Comparison of ENCODE assay signal across 8 cellular contexts in genomic region chr18:11946756-11947155, GRCh38. TPM values are rescaled to one million over a fixed set of nuclear protein-coding genes. Genes with fewer than 3 reads are reported as not detected.
DNase-seq lines count a peak whose midpoint lies in the region; ATAC-seq and TF ChIP-seq lines count a peak whose summit lies in the region.

No MANE protein-coding gene starts in this region.

- no peak for ATAC-seq in naive thymus-derived CD8-positive, alpha-beta T cell

- POLR2A ChIA-PET in naive thymus-derived CD8-positive, alpha-beta T cell (lab: Charles Lee): interaction anchor here (2.9 kb wide), 1 partner anchor 35 kb away, joined by 15 read pairs; the partner anchor contains the start of gene IMPA2
- POLR2A ChIA-PET in A673 (lab: Charles Lee; ENCODE audit: low non-redundant PET): no interaction called here

- H3K36me3 ChIP-seq in ES-I3 (ENCODE audit: insufficient read depth, low read length) (no peaks in the 10 kb centered on the region), ectodermal cell (ENCODE audit: control insufficient read depth, insufficient read depth, low read length) (no peaks in the 10 kb centered on the region), A673 (ENCODE audit: insufficient read depth, low read length, poor library complexity, severe bottlenecking) (no peaks in the 10 kb centered on the region)

- H3K4me3 ChIP-seq in ectodermal cell (ENCODE audit: insufficient read depth, low read depth, low read length) (peak overlapping the region; percentile 48), A673 (ENCODE audit: low read depth, low read length, poor library complexity, severe bottlenecking) (no peak overlapping the region)

- H3K4me3 Mint-ChIP-seq in naive thymus-derived CD8-positive, alpha-beta T cell: peak overlapping the region; percentile 83 to 93 (median 87)

- peaks cover 20% of the 10 kb centered on the region for H3K4me1 ChIP-seq in ES-I3 (ENCODE audit: insufficient read depth, low read length)
- peaks cover 38% of the 10 kb centered on the region for H3K4me1 ChIP-seq in ectodermal cell (ENCODE audit: control insufficient read depth, insufficient read depth, low read length)
- no peaks in the 10 kb centered on the region for H3K4me1 ChIP-seq in A673 (ENCODE audit: insufficient read depth, low read length, poor library complexity, severe bottlenecking)

- no peaks in the 10 kb centered on the region for H3K36me3 Mint-ChIP-seq in naive thymus-derived CD8-positive, alpha-beta T cell

- H3K27me3 ChIP-seq in ectodermal cell (ENCODE audit: control insufficient read depth, insufficient read depth, low read length, poor library complexity, severe bottlenecking) (no peaks in the 10 kb centered on the region), A673 (replicated peaks; ENCODE audit: insufficient read depth, low read depth, low read length, poor library complexity) (no peaks in the 10 kb centered on the region)

- CTCF ChIA-PET in A673 (lab: Charles Lee): no interaction called here

- peak overlapping the region; percentile 82 for H3K27ac ChIP-seq in ectodermal cell (ENCODE audit: insufficient read depth, low read depth, low read length, poor library complexity, severe bottlenecking)
- no peak overlapping the region for H3K27ac ChIP-seq in A673 (ENCODE audit: low read depth, low read length, poor library complexity, severe bottlenecking)

- WGBS in ectodermal cell, 2 experiments: 37 to 40% methylated on average over 2 of the region's 3 CpGs

- H3K9me3 ChIP-seq in ES-I3 (ENCODE audit: control insufficient read depth, insufficient read depth, low read length) (no peaks in the 10 kb centered on the region), ectodermal cell (ENCODE audit: control insufficient read depth, low read length) (no peaks in the 10 kb centered on the region), A673 (ENCODE audit: low read depth, low read length, poor library complexity, severe bottlenecking) (no peaks in the 10 kb centered on the region)

- peaks cover 0 to 3% (median 0%) of the 10 kb centered on the region in 5 donors for H3K27me3 Mint-ChIP-seq in naive thymus-derived CD8-positive, alpha-beta T cell

- no TSS peak for BruUV-seq in A673 (replicated peaks; lab: Mats Ljungman, UMichigan)

- peak overlapping the region in 8 of 10 donors; percentile 11 to 95 (median 47) for H3K27ac Mint-ChIP-seq in naive thymus-derived CD8-positive, alpha-beta T cell

- DNase-seq in MV-4-11 (lab: John Stamatoyannopoulos, UW) (peak; percentile 45), NCI-H1436 (lab: John Stamatoyannopoulos, UW) (no peak), A673 (ENCODE audit: low spot score) (no peak), activated gamma-delta T cell treated with Interleukin-2 at 50 U/mL for 16 hours (no peak), occipital lobe (lab: John Stamatoyannopoulos, UW) (no peak)
- no peak for DNase-seq in naive thymus-derived CD8-positive, alpha-beta T cell

- peak overlapping the region; percentile 82; the same call in 1 of the 2 replicates for H3K9ac ChIP-seq in ES-I3 (ENCODE audit: low read depth, low read length)

- H3K9me3 Mint-ChIP-seq in naive thymus-derived CD8-positive, alpha-beta T cell: no peaks in the 10 kb centered on the region

- peaks cover 2 to 14% (median 11%) of the 10 kb centered on the region in 4 donors for H3K4me1 Mint-ChIP-seq in naive thymus-derived CD8-positive, alpha-beta T cell

- intact Hi-C loops in A673 (cut with micrococcal nuclease; ENCODE audit: unreplicated experiment): no loop called here

- no peak for TF ChIP-seq CTCF in A673 (conservative IDR thresholded peaks at IDR 0.05; ENCODE audit: low read depth, low read length)

RNA-seq across cellular contexts. Expression of gene IMPA2, which starts 34.6 kb away (rescaled TPM):
- polyA plus RNA-seq in ectodermal cell (2013, experiment 1 of 4): 137 TPM
- 116 TPM for polyA plus RNA-seq in ectodermal cell (2013, experiment 2 of 4)
- polyA plus RNA-seq in ectodermal cell (2013, experiment 3 of 4): 101 TPM
- 98.2 TPM for polyA plus RNA-seq in ectodermal cell (2013, experiment 4 of 4)
- 1 to 10 TPM; 7.8 to 9.5 TPM for total RNA-seq in naive thymus-derived CD8-positive, alpha-beta T cell
- polyA plus RNA-seq in naive thymus-derived CD8-positive, alpha-beta T cell: 1 to 10 TPM; 4.3 to 8.2 (median 4.5) TPM
- total RNA-seq in A673 (2021) (22.4 and 33.7 TPM in 2 replicates), occipital lobe (6.1 TPM)

RNA-seq across cellular contexts. Expression of gene MPPE1, which starts 38.6 kb away (rescaled TPM):
- polyA plus RNA-seq in ectodermal cell (2013, experiment 1 of 4): 18.8 TPM
- polyA plus RNA-seq in ectodermal cell (2013, experiment 2 of 4): 20.5 TPM
- 16.3 TPM for polyA plus RNA-seq in ectodermal cell (2013, experiment 3 of 4)
- 17.9 TPM for polyA plus RNA-seq in ectodermal cell (2013, experiment 4 of 4)
- 10 to 100 TPM; 78.2 to 85.6 TPM for total RNA-seq in naive thymus-derived CD8-positive, alpha-beta T cell
- 10 to 100 TPM; 37.1 to 40.9 (median 37.5) TPM for polyA plus RNA-seq in naive thymus-derived CD8-positive, alpha-beta T cell
- 17.6 and 18.4 TPM in 2 replicates for total RNA-seq in A673 (2021)
- total RNA-seq in occipital lobe: 17.6 TPM
